Comparison of ENCODE assay signal across 8 cellular contexts in the genomic region with DNA sequence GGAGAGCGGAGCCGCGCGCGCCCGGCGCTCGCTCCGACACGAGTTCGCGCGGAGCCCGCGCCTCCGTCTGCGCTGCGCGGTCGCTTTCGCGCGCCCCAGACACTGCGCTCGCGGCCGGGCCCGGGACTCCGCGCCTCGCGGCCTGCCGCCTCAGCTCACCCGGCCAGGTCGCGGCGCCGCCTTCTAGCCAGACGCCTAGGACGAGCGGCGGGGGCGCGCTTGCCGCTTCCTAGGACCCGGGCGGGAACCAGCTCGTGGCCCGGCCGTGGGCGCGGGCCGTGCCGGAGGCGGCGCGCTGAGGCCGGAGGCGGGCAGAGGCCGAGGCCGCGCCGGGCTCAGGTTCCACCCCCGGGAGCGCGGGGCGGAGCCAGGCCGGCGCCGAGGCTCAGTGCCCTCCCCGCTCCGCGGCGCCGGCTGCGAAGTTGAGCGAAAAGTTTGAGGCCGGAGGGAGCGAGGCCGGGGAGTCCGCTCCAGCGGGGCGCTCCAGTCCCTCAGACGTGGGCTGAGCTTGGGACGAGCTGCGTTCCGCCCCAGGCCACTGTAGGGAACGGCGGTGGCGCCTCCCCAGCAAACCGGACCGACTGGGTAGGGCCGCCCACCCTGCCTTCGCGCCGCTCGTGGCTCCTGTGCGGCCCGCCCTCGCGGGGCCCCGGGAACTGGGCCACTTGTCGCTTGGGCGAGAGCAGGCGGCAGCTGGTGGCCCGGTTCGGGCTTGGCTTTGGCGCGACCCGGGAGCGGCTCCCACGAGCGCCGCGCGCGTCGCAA. TPM values are rescaled to one million over a fixed set of nuclear protein-coding genes. Genes with fewer than 3 reads are reported as not detected.
DNase-seq lines count a peak whose midpoint lies in the region; ATAC-seq, FAIRE-seq and TF ChIP-seq lines count a peak whose summit lies in the region.

Gene SPHK1, plus strand, starts transcription at position 388 of the 765 bp plus-strand sequence. CDS start 1,036 bp downstream, outside the sequence.

- peak in 1 of 2 donors; percentile 65 for TF ChIP-seq POLR2A in thyroid gland (IDR thresholded peaks at IDR 0.05)

- WGBS in thyroid gland, 2 donors, result 0 to 3% methylated on average over 8 of the region's 118 CpGs

- H3K27ac ChIP-seq in 22Rv1 (peak within 1 kb of the TSS; percentile 77), foreskin keratinocyte (peak within 1 kb of the TSS; percentile 87), neutrophil (peak within 1 kb of the TSS; percentile 51), thyroid gland (peak within 1 kb of the TSS; percentile 33 to 88 (median 73))

- H3K4me3 ChIP-seq in neutrophil (ENCODE audit: low read depth in 1 of 2, low read length in 1 of 2), result peak within 1 kb of the TSS; percentile 78 to 86
- peak within 1 kb of the TSS; percentile 31 to 62 (median 50) for H3K4me3 ChIP-seq in thyroid gland (replicated peaks in 1 of 3)

- H3K4me1 ChIP-seq in foreskin keratinocyte (peaks cover 4% of the 10 kb centered on the region), neutrophil (ENCODE audit: control insufficient read depth in 1 of 2, insufficient read depth in 1 of 2, low read depth in 1 of 2, low read length in 1 of 2) (peaks cover 43 to 44% of the 10 kb centered on the region in 2 experiments), thyroid gland (peaks cover 18 to 27% of the 10 kb centered on the region in 2 donors)

- peak; percentile 52 for ATAC-seq in HG03139 (IDR thresholded peaks at IDR 0.05; ENCODE audit: unreplicated experiment)
- peak; percentile 63 for ATAC-seq in foreskin keratinocyte

- H3K36me3 ChIP-seq in neutrophil, result no peaks in the 10 kb centered on the region
- H3K36me3 ChIP-seq in thyroid gland, result no peaks in the 10 kb centered on the region

- no peaks in the 10 kb centered on the region for H3K27me3 ChIP-seq in foreskin keratinocyte
- peaks cover 60% of the 10 kb centered on the region for H3K27me3 ChIP-seq in neutrophil
- H3K27me3 ChIP-seq in thyroid gland, result no peaks in the 10 kb centered on the region

- intact Hi-C loops in thyroid gland (cut with DNase I), result no loop called here

- H3K9me3 ChIP-seq in neutrophil, result no peaks in the 10 kb centered on the region
- H3K9me3 ChIP-seq in thyroid gland, result no peaks in the 10 kb centered on the region

- DNase-seq in GM18507 (ENCODE audit: extremely low spot score, insufficient read length, low read depth) (peak; percentile 82), activated gamma-delta T cell treated with Interleukin-2 at 50 U/mL for 16 hours (peak; percentile 40), foreskin keratinocyte (peak in 1 of 2 donors; percentile 75), thyroid gland (peak; percentile 69 to 72)

- TF ChIP-seq CTCF in 22Rv1 (IDR thresholded peaks at IDR 0.05) (no peak), foreskin keratinocyte (conservative IDR thresholded peaks at IDR 0.05) (no peak), neutrophil (IDR thresholded peaks at IDR 0.05) (peak; percentile 10), thyroid gland (IDR thresholded peaks at IDR 0.05) (no peak)

- FAIRE-seq in GM18507 (lab: Jason Lieb, UNC), result peak; percentile 69

TF ChIP-seq in PFSK-1, 5 proteins besides CTCF, POLR2A, EP300 and RAD21:
- TF ChIP-seq, protein P1, sequence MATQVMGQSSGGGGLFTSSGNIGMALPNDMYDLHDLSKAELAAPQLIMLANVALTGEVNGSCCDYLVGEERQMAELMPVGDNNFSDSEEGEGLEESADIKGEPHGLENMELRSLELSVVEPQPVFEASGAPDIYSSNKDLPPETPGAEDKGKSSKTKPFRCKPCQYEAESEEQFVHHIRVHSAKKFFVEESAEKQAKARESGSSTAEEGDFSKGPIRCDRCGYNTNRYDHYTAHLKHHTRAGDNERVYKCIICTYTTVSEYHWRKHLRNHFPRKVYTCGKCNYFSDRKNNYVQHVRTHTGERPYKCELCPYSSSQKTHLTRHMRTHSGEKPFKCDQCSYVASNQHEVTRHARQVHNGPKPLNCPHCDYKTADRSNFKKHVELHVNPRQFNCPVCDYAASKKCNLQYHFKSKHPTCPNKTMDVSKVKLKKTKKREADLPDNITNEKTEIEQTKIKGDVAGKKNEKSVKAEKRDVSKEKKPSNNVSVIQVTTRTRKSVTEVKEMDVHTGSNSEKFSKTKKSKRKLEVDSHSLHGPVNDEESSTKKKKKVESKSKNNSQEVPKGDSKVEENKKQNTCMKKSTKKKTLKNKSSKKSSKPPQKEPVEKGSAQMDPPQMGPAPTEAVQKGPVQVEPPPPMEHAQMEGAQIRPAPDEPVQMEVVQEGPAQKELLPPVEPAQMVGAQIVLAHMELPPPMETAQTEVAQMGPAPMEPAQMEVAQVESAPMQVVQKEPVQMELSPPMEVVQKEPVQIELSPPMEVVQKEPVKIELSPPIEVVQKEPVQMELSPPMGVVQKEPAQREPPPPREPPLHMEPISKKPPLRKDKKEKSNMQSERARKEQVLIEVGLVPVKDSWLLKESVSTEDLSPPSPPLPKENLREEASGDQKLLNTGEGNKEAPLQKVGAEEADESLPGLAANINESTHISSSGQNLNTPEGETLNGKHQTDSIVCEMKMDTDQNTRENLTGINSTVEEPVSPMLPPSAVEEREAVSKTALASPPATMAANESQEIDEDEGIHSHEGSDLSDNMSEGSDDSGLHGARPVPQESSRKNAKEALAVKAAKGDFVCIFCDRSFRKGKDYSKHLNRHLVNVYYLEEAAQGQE (IDR thresholded peaks at IDR 0.05; ENCODE audit: insufficient read depth in 1 of 2, low read depth in 2 of 2, low read length in 2 of 2), result no peak
- TF ChIP-seq TAF1 (IDR thresholded peaks at IDR 0.05; ENCODE audit: borderline replicate concordance, insufficient read depth, low read length) (peak; percentile 44; the same call in 1 of the 2 replicates), SIN3A (IDR thresholded peaks at IDR 0.05; ENCODE audit: borderline replicate concordance, insufficient read depth, low read length) (no peak), FOXP2 (optimal IDR thresholded peaks at IDR 0.05; ENCODE audit: borderline replicate concordance, extremely low read depth, extremely low read length, insufficient read depth) (no peak), POLR2AphosphoS5 (IDR thresholded peaks at IDR 0.05; ENCODE audit: low read depth, low read length) (peak; percentile 55; the same call in 1 of the 2 replicates)

RNA-seq across cellular contexts. Expression of gene SPHK1, which starts in this region (rescaled TPM):
- polyA plus RNA-seq in PFSK-1 (2012; ENCODE audit: insufficient read length, low read depth), result 144 TPM
- total RNA-seq in foreskin keratinocyte (81.9 and 128 TPM in 2 replicates), thyroid gland (10 to 100 TPM in 3 of 4 donors, 1 to 10 TPM in 1; 8.5 to 24.5 (median 13.8) TPM)
- polyA plus RNA-seq in foreskin keratinocyte, result 90.1 and 147 TPM in 2 replicates
